In genomic region chr17:18314059-18314730, GRCh38 we compare ENCODE assay signal across 8 cellular contexts. TPM values are rescaled to one million over a fixed set of nuclear protein-coding genes. Genes with fewer than 3 reads are reported as not detected.
DNase-seq lines count a peak whose midpoint lies in the region; ATAC-seq and FAIRE-seq lines count a peak whose summit lies in the region.

No MANE protein-coding gene starts in this region.

- H3K27ac Mint-ChIP-seq in activated naive CD4-positive, alpha-beta T cell treated with anti-CD3 and anti-CD28 coated beads for 36 hours: peak overlapping the region; percentile 99
- H3K27ac Mint-ChIP-seq in activated naive CD8-positive, alpha-beta T cell treated with anti-CD3 and anti-CD28 coated beads for 36 hours: peak overlapping the region; percentile 98

- H3K4me3 ChIP-seq in iPS-15b (ENCODE audit: low read depth, low read length) (peak overlapping the region; percentile 97), small intestine (ENCODE audit: low read depth in 1 of 2, low read length in 2 of 2) (peak overlapping the region; percentile 68 to 91)

- peak; percentile 20 for ATAC-seq in HG03571 (IDR thresholded peaks at IDR 0.05; ENCODE audit: unreplicated experiment)

- H3K9me3 ChIP-seq in iPS-15b (ENCODE audit: control insufficient read depth, insufficient read depth, low read length): no peaks in the 10 kb centered on the region
- no peaks in the 10 kb centered on the region for H3K9me3 ChIP-seq in small intestine (ENCODE audit: control insufficient read depth, low read depth)

- H3K27me3 Mint-ChIP-seq in activated naive CD4-positive, alpha-beta T cell treated with anti-CD3 and anti-CD28 coated beads for 36 hours (ENCODE audit: low read depth): no peaks in the 10 kb centered on the region
- H3K27me3 Mint-ChIP-seq in activated naive CD8-positive, alpha-beta T cell treated with anti-CD3 and anti-CD28 coated beads for 36 hours: no peaks in the 10 kb centered on the region

- peak overlapping the region; percentile 92 for H3K4me3 Mint-ChIP-seq in activated naive CD4-positive, alpha-beta T cell treated with anti-CD3 and anti-CD28 coated beads for 36 hours
- peak overlapping the region; percentile 92 for H3K4me3 Mint-ChIP-seq in activated naive CD8-positive, alpha-beta T cell treated with anti-CD3 and anti-CD28 coated beads for 36 hours

- peak overlapping the region; percentile 96 for H3K9ac ChIP-seq in iPS-15b (ENCODE audit: low read depth, low read length)

- no peaks in the 10 kb centered on the region for H3K9me3 Mint-ChIP-seq in activated naive CD4-positive, alpha-beta T cell treated with anti-CD3 and anti-CD28 coated beads for 36 hours
- no peaks in the 10 kb centered on the region for H3K9me3 Mint-ChIP-seq in activated naive CD8-positive, alpha-beta T cell treated with anti-CD3 and anti-CD28 coated beads for 36 hours

- peak overlapping the region; percentile 57 to 98 for H3K27ac ChIP-seq in small intestine (ENCODE audit: low read depth in 1 of 2, low read length in 1 of 2)

- no peaks in the 10 kb centered on the region for H3K27me3 ChIP-seq in iPS-15b (ENCODE audit: control insufficient read depth, insufficient read depth, low read length)
- H3K27me3 ChIP-seq in small intestine (ENCODE audit: control insufficient read depth in 2 of 2, insufficient read depth in 2 of 2, low read length in 2 of 2): no peaks in the 10 kb centered on the region

- peaks cover 26% of the 10 kb centered on the region for H3K36me3 ChIP-seq in iPS-15b (ENCODE audit: control insufficient read depth, insufficient read depth, low read length)
- H3K36me3 ChIP-seq in small intestine (ENCODE audit: control insufficient read depth in 2 of 2, insufficient read depth in 2 of 2, low read length in 2 of 2): no peaks in the 10 kb centered on the region

- peak; percentile 14 for DNase-seq in activated naive CD4-positive, alpha-beta T cell treated with anti-CD3 and anti-CD28 coated beads for 36 hours
- no peak for DNase-seq in activated naive CD4-positive, alpha-beta T cell treated with Interleukin-2 at 50 U/mL for 16 hours
- no peak for DNase-seq in activated naive CD8-positive, alpha-beta T cell treated with anti-CD3 and anti-CD28 coated beads for 36 hours
- DNase-seq in small intestine (peak; percentile 22), DMS79 treated with DMSO at 0.1 percent for 48 hours (lab: John Stamatoyannopoulos, UW) (no peak), NCI-H2107 treated with DMSO at 0.1 percent for 48 hours (lab: John Stamatoyannopoulos, UW; ENCODE audit: unreplicated experiment) (no peak)

- H3K4me1 ChIP-seq in iPS-15b (ENCODE audit: control insufficient read depth, insufficient read depth, low read length) (peaks cover 4% of the 10 kb centered on the region), small intestine (ENCODE audit: control insufficient read depth in 2 of 2, insufficient read depth in 1 of 2, low read depth in 1 of 2, low read length in 1 of 2) (peaks cover 8 to 36% of the 10 kb centered on the region in 2 donors)

- peaks cover 35% of the 10 kb centered on the region for H3K36me3 Mint-ChIP-seq in activated naive CD4-positive, alpha-beta T cell treated with anti-CD3 and anti-CD28 coated beads for 36 hours (ENCODE audit: low read depth)
- peaks cover 57% of the 10 kb centered on the region for H3K36me3 Mint-ChIP-seq in activated naive CD8-positive, alpha-beta T cell treated with anti-CD3 and anti-CD28 coated beads for 36 hours

- CTCF ChIA-PET in activated naive CD4-positive, alpha-beta T cell treated with anti-CD3 and anti-CD28 coated beads for 36 hours (lab: Charles Lee): interaction anchor here (0.5 to 0.8 kb wide), 3 partner anchors 27 to 276 kb away, joined by 3 read pairs; partner anchors contain the start of gene MIEF2

- intact Hi-C loops in activated naive CD4-positive, alpha-beta T cell treated with anti-CD3 and anti-CD28 coated beads for 36 hours (cut with micrococcal nuclease): loop anchor here (2.0 kb wide), 1 partner anchor 65 kb away; no protein-coding TSS in a partner anchor

- WGBS in small intestine, 3 donors: 0% methylated on average over 39 of the region's 39 CpGs

- H3K4me1 Mint-ChIP-seq in activated naive CD4-positive, alpha-beta T cell treated with anti-CD3 and anti-CD28 coated beads for 36 hours (ENCODE audit: low read depth): peaks cover 69% of the 10 kb centered on the region
- H3K4me1 Mint-ChIP-seq in activated naive CD8-positive, alpha-beta T cell treated with anti-CD3 and anti-CD28 coated beads for 36 hours: peaks cover 61% of the 10 kb centered on the region

- FAIRE-seq in small intestine (lab: Jason Lieb, UNC): no peak

RNA-seq across cellular contexts. Expression of gene TOP3A, which starts 0.6 kb away (rescaled TPM):
- total RNA-seq in activated naive CD4-positive, alpha-beta T cell treated with anti-CD3 and anti-CD28 coated beads for 36 hours: 10 to 100 TPM; 59.0 to 59.5 TPM
- total RNA-seq in activated naive CD8-positive, alpha-beta T cell treated with anti-CD3 and anti-CD28 coated beads for 36 hours: 10 to 100 TPM; 55.4 to 56.9 TPM
- polyA plus RNA-seq in small intestine: 10 to 100 TPM in 2 of 3 donors, 1 to 10 TPM in 1; 8.1 to 17.0 (median 14.1) TPM

RNA-seq across cellular contexts. Expression of gene SMCR8, which starts 0.9 kb away (rescaled TPM):
- 1 to 10 TPM; 8.5 to 8.8 TPM for total RNA-seq in activated naive CD4-positive, alpha-beta T cell treated with anti-CD3 and anti-CD28 coated beads for 36 hours
- 10 to 100 TPM; 19.4 TPM for total RNA-seq in activated naive CD8-positive, alpha-beta T cell treated with anti-CD3 and anti-CD28 coated beads for 36 hours
- polyA plus RNA-seq in small intestine: 1 to 10 TPM; 3.4 to 9.1 (median 4.1) TPM

RNA-seq across cellular contexts. Expression of gene SHMT1, which starts 49.2 kb away (rescaled TPM):
- total RNA-seq in activated naive CD4-positive, alpha-beta T cell treated with anti-CD3 and anti-CD28 coated beads for 36 hours: 10 to 100 TPM; 46.7 to 51.0 TPM
- 10 to 100 TPM; 50.2 to 52.2 TPM for total RNA-seq in activated naive CD8-positive, alpha-beta T cell treated with anti-CD3 and anti-CD28 coated beads for 36 hours
- 100 to 1,000 TPM in 1 of 3 donors, 10 to 100 TPM in 2; 62.1 to 202 (median 88.6) TPM for polyA plus RNA-seq in small intestine

RNA-seq across cellular contexts. Expression of gene MIEF2, which starts 53.7 kb away (rescaled TPM):
- 1 to 10 TPM; 6.0 to 7.1 TPM for total RNA-seq in activated naive CD4-positive, alpha-beta T cell treated with anti-CD3 and anti-CD28 coated beads for 36 hours
- 1 to 10 TPM; 3.2 to 4.3 TPM for total RNA-seq in activated naive CD8-positive, alpha-beta T cell treated with anti-CD3 and anti-CD28 coated beads for 36 hours
- 1 to 10 TPM; 4.9 to 8.4 (median 5.7) TPM for polyA plus RNA-seq in small intestine

RNA-seq across cellular contexts. Expression of gene FLII, which starts 55.7 kb away (rescaled TPM):
- 100 to 1,000 TPM; 326 to 328 TPM for total RNA-seq in activated naive CD4-positive, alpha-beta T cell treated with anti-CD3 and anti-CD28 coated beads for 36 hours
- total RNA-seq in activated naive CD8-positive, alpha-beta T cell treated with anti-CD3 and anti-CD28 coated beads for 36 hours: 100 to 1,000 TPM; 237 to 242 TPM
- 100 to 1,000 TPM; 152 to 360 (median 266) TPM for polyA plus RNA-seq in small intestine

Comparison
In these comparisons a context has a peak if more than half of its experiments do, and no peak if none do; other contexts are left out.
1. DNase-seq: peak in activated naive CD4-positive, alpha-beta T cell treated with anti-CD3 and anti-CD28 coated beads for 36 hours (single experiment) and small intestine (single experiment); none in activated naive CD4-positive, alpha-beta T cell treated with Interleukin-2 at 50 U/mL for 16 hours (single experiment), activated naive CD8-positive, alpha-beta T cell treated with anti-CD3 and anti-CD28 coated beads for 36 hours (single experiment), DMS79 treated with DMSO at 0.1 percent for 48 hours (single experiment) and NCI-H2107 treated with DMSO at 0.1 percent for 48 hours (single experiment).